In genomic region chr12:122523280-122523679, GRCh38 we compare ENCODE assay signal across 8 cellular contexts. TPM values are rescaled to one million over a fixed set of nuclear protein-coding genes. Genes with fewer than 3 reads are reported as not detected.
DNase-seq lines count a peak whose midpoint lies in the region; ATAC-seq, FAIRE-seq and TF ChIP-seq lines count a peak whose summit lies in the region.

No MANE protein-coding gene starts in this region.

- peak overlapping the region; percentile 24 to 55 for H3K4me3 ChIP-seq in duodenal mucosa (ENCODE audit: low read depth in 1 of 2, low read length in 2 of 2)
- H3K4me3 ChIP-seq in parathyroid adenoma (ENCODE audit: low read depth, low read length): no peak overlapping the region

- DNase-seq in GM04504 (ENCODE audit: low read depth) (peak; percentile 35), NOMO-1 treated with dmso at 0.1 percent for 144 hours (lab: John Stamatoyannopoulos, UW; ENCODE audit: unreplicated experiment) (peak; percentile 6), T-helper 17 cell (no peak), NCI-H748 (lab: John Stamatoyannopoulos, UW; ENCODE audit: unreplicated experiment) (no peak), frontal cortex (ENCODE audit: low spot score in 2 of 2) (no peak)
- no peak for DNase-seq in activated effector memory CD4-positive, alpha-beta T cell treated with anti-CD3 and anti-CD28 coated beads, Interleukin-2, amount 50 U/mL, for 16 hours

- H3K36me3 ChIP-seq in duodenal mucosa (ENCODE audit: control insufficient read depth in 1 of 2, insufficient read depth in 2 of 2, low read length in 2 of 2) (peaks cover 28 to 41% of the 10 kb centered on the region in 2 donors), parathyroid adenoma (ENCODE audit: control insufficient read depth, insufficient read depth, low read length) (no peaks in the 10 kb centered on the region)

- no peak for TF ChIP-seq CTCF in parathyroid adenoma (IDR thresholded peaks at IDR 0.05)

- peaks cover 34% of the 10 kb centered on the region for H3K4me1 Mint-ChIP-seq in T-helper 17 cell

- H3K9ac ChIP-seq in duodenal mucosa (ENCODE audit: low read depth in 1 of 2, low read length in 2 of 2) (peak overlapping the region; percentile 2 to 4), parathyroid adenoma (no peak overlapping the region)

- no peaks in the 10 kb centered on the region for H3K9me3 ChIP-seq in duodenal mucosa (ENCODE audit: control insufficient read depth in 1 of 2, low read length in 2 of 2)
- no peaks in the 10 kb centered on the region for H3K9me3 ChIP-seq in parathyroid adenoma (ENCODE audit: control insufficient read depth, low read length)
- no peaks in the 10 kb centered on the region for H3K9me3 ChIP-seq in T-helper 17 cell (ENCODE audit: control insufficient read depth, low read length, poor library complexity, severe bottlenecking)

- H3K4me1 ChIP-seq in duodenal mucosa (ENCODE audit: control insufficient read depth in 1 of 2, insufficient read depth in 2 of 2, low read length in 2 of 2): peaks cover 33 to 40% of the 10 kb centered on the region in 2 donors
- peaks cover 5% of the 10 kb centered on the region for H3K4me1 ChIP-seq in parathyroid adenoma

- H3K27me3 ChIP-seq in duodenal mucosa (ENCODE audit: control insufficient read depth in 1 of 2, insufficient read depth in 2 of 2, low read length in 2 of 2) (no peaks in the 10 kb centered on the region), parathyroid adenoma (ENCODE audit: control insufficient read depth, insufficient read depth, low read length) (no peaks in the 10 kb centered on the region)

- no peaks in the 10 kb centered on the region for H3K27me3 Mint-ChIP-seq in T-helper 17 cell

- no peak overlapping the region for H2AFZ ChIP-seq in parathyroid adenoma

- H3K79me2 ChIP-seq in parathyroid adenoma: peaks cover 44% of the 10 kb centered on the region

- H3K27ac ChIP-seq in duodenal mucosa (ENCODE audit: low read depth, low read length) (no peak overlapping the region), parathyroid adenoma (no peak overlapping the region)

- H3K36me3 Mint-ChIP-seq in T-helper 17 cell (ENCODE audit: low read depth): peaks cover 12% of the 10 kb centered on the region

- peak overlapping the region; percentile 46 for H3K4me2 ChIP-seq in parathyroid adenoma (ENCODE audit: low read length)

- ATAC-seq in T-helper 17 cell: no peak

- H3K27ac Mint-ChIP-seq in T-helper 17 cell: no peak overlapping the region

- no peak for FAIRE-seq in frontal cortex (lab: Jason Lieb, UNC)

- no peak overlapping the region for H3K4me3 Mint-ChIP-seq in T-helper 17 cell

RNA-seq across cellular contexts. Expression of gene RSRC2, which starts 3.5 kb away (rescaled TPM):
- 100 to 1,000 TPM; 292 to 297 TPM for total RNA-seq in T-helper 17 cell
- 62.0 TPM for total RNA-seq in frontal cortex

RNA-seq across cellular contexts. Expression of gene KNTC1, which starts 3.8 kb away (rescaled TPM):
- total RNA-seq in T-helper 17 cell (10 to 100 TPM; 24.1 to 25.1 TPM), frontal cortex (25.3 TPM)

RNA-seq across cellular contexts. Expression of gene ZCCHC8, which starts 22.5 kb away (rescaled TPM):
- 10 to 100 TPM; 53.0 to 60.3 TPM for total RNA-seq in T-helper 17 cell
- total RNA-seq in frontal cortex: 31.8 TPM

Comparison
In these comparisons a context has a peak if more than half of its experiments do, and no peak if none do; other contexts are left out.
1. DNase-seq: peak in GM04504 (single experiment) and NOMO-1 treated with dmso at 0.1 percent for 144 hours (single experiment); none in T-helper 17 cell (0 of 3), NCI-H748 (single experiment), frontal cortex (0 of 2) and activated effector memory CD4-positive, alpha-beta T cell treated with anti-CD3 and anti-CD28 coated beads, Interleukin-2, amount 50 U/mL, for 16 hours (single experiment).